ENCODE assay signal across 9 cellular contexts in the genomic region with DNA sequence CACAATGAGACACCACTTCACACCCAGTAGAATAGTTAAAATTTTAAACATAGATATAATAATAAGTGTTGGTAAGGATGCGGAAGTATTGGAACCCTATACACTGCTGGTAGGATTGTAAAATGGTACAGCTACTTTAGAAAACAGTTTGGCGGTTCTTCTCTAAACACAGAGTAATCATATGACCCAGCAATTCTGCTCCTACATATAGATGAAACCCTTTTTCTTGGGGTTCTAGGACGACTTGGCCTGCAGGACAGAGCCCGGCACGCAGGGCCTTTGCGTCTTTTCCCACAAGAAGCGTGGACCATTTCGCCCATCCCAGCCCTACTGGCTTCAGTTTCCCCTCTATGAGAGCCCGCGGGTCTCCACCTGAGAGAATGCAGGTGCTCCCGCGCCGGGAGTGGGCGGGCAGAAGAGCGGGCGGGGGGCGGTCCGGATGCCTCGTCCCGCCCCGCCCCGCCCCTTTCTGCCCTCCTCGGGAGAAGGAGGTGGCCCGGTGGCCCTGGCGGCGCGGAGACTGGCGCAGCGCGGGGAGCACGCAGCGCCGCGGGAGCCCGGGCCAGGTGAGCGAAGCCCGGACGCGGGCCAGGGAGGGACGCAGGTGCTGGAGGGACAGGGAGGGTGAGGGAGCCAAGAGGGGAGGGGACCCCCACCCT. TPM values are rescaled to one million over a fixed set of nuclear protein-coding genes. Genes with fewer than 3 reads are reported as not detected.
DNase-seq lines count a peak whose midpoint lies in the region; ATAC-seq and TF ChIP-seq lines count a peak whose summit lies in the region.
"Had no signal": no experiment of that assay in that cellular context is flagged by ENCODE, and none has a peak within 500 bp of the region (broad histone marks: within the 10 kb centered on the region; RNA-seq: fewer than 3 reads in every experiment).

A gene (plus strand): TSS at position 508 of the 659 bp plus-strand sequence. CDS start 3,077 bp downstream, outside the sequence.

- in situ Hi-C loops in IMR-90 (cut with MboI; ENCODE audit: low sequenced_read_pairs): no loop called here

- no peak for TF ChIP-seq POLR2A in IMR-90 (IDR thresholded peaks at IDR 0.05; ENCODE audit: low read depth, low read length)

- H3K9me1 ChIP-seq in IMR-90 (ENCODE audit: insufficient read depth, low read length): no peaks in the 10 kb centered on the region

- H2AK9ac ChIP-seq in IMR-90 (replicated peaks; ENCODE audit: low read depth, low read length, poor library complexity): peak within 1 kb of the TSS; percentile 42

- H3K18ac ChIP-seq in IMR-90 (ENCODE audit: low read depth, low read length): no peak within 1 kb of the TSS

- intact Hi-C loops in IMR-90 (cut with micrococcal nuclease): no loop called here

- no peaks in the 10 kb centered on the region for H3K36me3 Mint-ChIP-seq in activated CD4-positive, alpha-beta T cell treated with anti-CD3 and anti-CD28 coated beads, Interleukin-2, amount 10 ng/mL, durations not matched to agents 7 days and 5 days (ENCODE audit: low read depth)

- BruUV-seq in IMR-90 (replicated peaks; lab: Mats Ljungman, UMichigan): no TSS peak

- H3K56ac ChIP-seq in IMR-90 (ENCODE audit: extremely low read depth, insufficient read depth, low read length): no peak within 1 kb of the TSS

- H3K4me3 Mint-ChIP-seq in activated CD4-positive, alpha-beta T cell treated with anti-CD3 and anti-CD28 coated beads, Interleukin-2, amount 10 ng/mL, durations not matched to agents 7 days and 5 days: no peak within 1 kb of the TSS

- ATAC-seq in IMR-90 (ENCODE audit: low read depth) (no peak), GM19035 (IDR thresholded peaks at IDR 0.05; ENCODE audit: unreplicated experiment) (no peak)

- WGBS in IMR-90 (ENCODE audit: extremely low coverage in 2 of 2, insufficient read length in 1 of 2), 2 experiments: 4% methylated on average over 5 of the region's 40 CpGs; no CpG with 5 or more reads in 1 of the 2 experiments

- no peaks in the 10 kb centered on the region for H3K4me1 ChIP-seq in IMR-90 (ENCODE audit: control insufficient read depth, insufficient read depth, low read length)
- H3K4me1 ChIP-seq: HAP-1 had no signal

- H4K20me1 ChIP-seq in IMR-90 (ENCODE audit: insufficient read depth, low read length): no peaks in the 10 kb centered on the region

- no peak within 1 kb of the TSS for H2BK120ac ChIP-seq in IMR-90 (ENCODE audit: low read depth, low read length)

- no peaks in the 10 kb centered on the region for H3K36me3 ChIP-seq in IMR-90 (ENCODE audit: control insufficient read depth, insufficient read depth, low read length)
- H3K36me3 ChIP-seq: HAP-1 had no signal

- no peaks in the 10 kb centered on the region for H3K9me3 ChIP-seq in IMR-90 (ENCODE audit: control insufficient read depth, insufficient read depth, low read length)
- H3K9me3 ChIP-seq: HAP-1 had no signal

- H3K14ac ChIP-seq in IMR-90 (replicated peaks; ENCODE audit: low read depth, low read length): no peak within 1 kb of the TSS

- DNase-seq in IMR-90 (no peak), germinal center (ENCODE audit: low spot score) (peak; percentile 83), SKM-1 (lab: John Stamatoyannopoulos, UW; ENCODE audit: unreplicated experiment) (no peak), GDM1 (lab: John Stamatoyannopoulos, UW) (no peak), H4 (ENCODE audit: low spot score) (no peak)
- peak; percentile 29 for DNase-seq in activated CD4-positive, alpha-beta T cell treated with anti-CD3 and anti-CD28 coated beads, Interleukin-2, amount 10 ng/mL, durations not matched to agents 7 days and 5 days
- DNase-seq in stimulated activated CD8-positive, alpha-beta memory T cell treated with anti-CD3 and anti-CD28 coated beads, Interleukin-15, amount 100 ng/mL, for 1 hour (ENCODE audit: low read depth): peak; percentile 6

- peaks cover 29% of the 10 kb centered on the region for H3K27me3 ChIP-seq in IMR-90 (ENCODE audit: control insufficient read depth, insufficient read depth, low read length)

- no peak within 1 kb of the TSS for H4K5ac ChIP-seq in IMR-90 (ENCODE audit: low read depth, low read length)

- POLR2A ChIA-PET in IMR-90 (lab: Charles Lee; ENCODE audit: unreplicated experiment): no interaction called here
- POLR2A ChIA-PET in activated CD4-positive, alpha-beta T cell treated with anti-CD3 and anti-CD28 coated beads, Interleukin-2, amount 10 ng/mL, durations not matched to agents 7 days and 5 days (lab: Charles Lee): no interaction called here

- H4K8ac ChIP-seq in IMR-90 (ENCODE audit: low read depth in 2 of 2, low read length in 2 of 2): no peak within 1 kb of the TSS

- H3K4me2 ChIP-seq in IMR-90 (ENCODE audit: low read depth, low read length): no peak within 1 kb of the TSS

- H3K9ac ChIP-seq in IMR-90 (ENCODE audit: low read depth, low read length): no peak within 1 kb of the TSS

- H3K79me1 ChIP-seq in IMR-90 (ENCODE audit: low read depth in 1 of 2, low read length in 2 of 2): no peaks in the 10 kb centered on the region

- no peak within 1 kb of the TSS for H3K27ac ChIP-seq in IMR-90 (ENCODE audit: insufficient read depth, low read length)

- TF ChIP-seq CTCF in IMR-90 (conservative IDR thresholded peaks at IDR 0.05; ENCODE audit: low read depth, low read length): no peak

- H2BK20ac ChIP-seq in IMR-90 (ENCODE audit: low read depth, low read length): no peak within 1 kb of the TSS

- no peak within 1 kb of the TSS for H3K4ac ChIP-seq in IMR-90 (ENCODE audit: low read depth, low read length)

- peak within 1 kb of the TSS; percentile 48 for H2AFZ ChIP-seq in IMR-90 (replicated peaks; ENCODE audit: low read length, poor library complexity)

- no peak within 1 kb of the TSS for H4K91ac ChIP-seq in IMR-90 (ENCODE audit: insufficient read depth, low read depth, low read length)

- peaks cover 5% of the 10 kb centered on the region for H3K9me3 Mint-ChIP-seq in activated CD4-positive, alpha-beta T cell treated with anti-CD3 and anti-CD28 coated beads, Interleukin-2, amount 10 ng/mL, durations not matched to agents 7 days and 5 days

- peaks cover 19% of the 10 kb centered on the region for H3K27me3 Mint-ChIP-seq in activated CD4-positive, alpha-beta T cell treated with anti-CD3 and anti-CD28 coated beads, Interleukin-2, amount 10 ng/mL, durations not matched to agents 7 days and 5 days

- TF ChIP-seq RAD21 in IMR-90 (IDR thresholded peaks at IDR 0.05; ENCODE audit: low read length): no peak

- CTCF ChIA-PET in IMR-90 (lab: Yijun Ruan, JAX): interaction anchor here (0.6 kb wide), 1 partner anchor 213 kb away, joined by 4 read pairs; no protein-coding TSS in a partner anchor
- CTCF ChIA-PET in activated CD4-positive, alpha-beta T cell treated with anti-CD3 and anti-CD28 coated beads, Interleukin-2, amount 10 ng/mL, durations not matched to agents 7 days and 5 days (lab: Charles Lee): no interaction called here

- dilution Hi-C loops in IMR-90 (cut with HindIII; ENCODE audit: low sequenced_read_pairs, unreplicated experiment): no loop called here

- H3K27ac Mint-ChIP-seq in activated CD4-positive, alpha-beta T cell treated with anti-CD3 and anti-CD28 coated beads, Interleukin-2, amount 10 ng/mL, durations not matched to agents 7 days and 5 days: peak within 1 kb of the TSS; percentile 60

- H3K4me1 Mint-ChIP-seq in activated CD4-positive, alpha-beta T cell treated with anti-CD3 and anti-CD28 coated beads, Interleukin-2, amount 10 ng/mL, durations not matched to agents 7 days and 5 days: peaks cover 5% of the 10 kb centered on the region

- H2BK15ac ChIP-seq in IMR-90 (ENCODE audit: low read depth, low read length): no peak within 1 kb of the TSS

- no peak within 1 kb of the TSS for H3K23ac ChIP-seq in IMR-90 (ENCODE audit: low read depth, low read length)

- H2BK5ac ChIP-seq in IMR-90 (ENCODE audit: low read depth, low read length, poor library complexity, severe bottlenecking): no peak within 1 kb of the TSS

- H3K4me3 ChIP-seq in IMR-90 (ENCODE audit: insufficient read depth, low read depth, low read length): no peak within 1 kb of the TSS
- H3K4me3 ChIP-seq: HAP-1 had no signal

- no peak within 1 kb of the TSS for H2AK5ac ChIP-seq in IMR-90 (ENCODE audit: low read depth, low read length)

TF ChIP-seq in IMR-90, 13 proteins besides CTCF, POLR2A, EP300 and RAD21:
- TF ChIP-seq RFX5 (IDR thresholded peaks at IDR 0.05; ENCODE audit: low read depth, low read length) (no peak), CHD1 (IDR thresholded peaks at IDR 0.05; ENCODE audit: low read depth, low read length) (no peak), RCOR1 (IDR thresholded peaks at IDR 0.05; ENCODE audit: insufficient replicate concordance, low read length) (no peak), SMC3 (IDR thresholded peaks at IDR 0.05; ENCODE audit: low read depth, low read length) (no peak), MAZ (IDR thresholded peaks at IDR 0.05; ENCODE audit: borderline replicate concordance, low read depth, low read length) (no peak)

RNA-seq across cellular contexts. Expression of the gene that starts here (rescaled TPM):
- total RNA-seq in IMR-90 (2012; rRNA removed): not detected in 2 replicates
- not detected in 2 replicates for polyA plus RNA-seq in IMR-90 (2012; rRNA removed)
- polyA plus RNA-seq in IMR-90 (2012; cell fraction: cytosol; rRNA removed): not detected in 2 replicates
- polyA plus RNA-seq in IMR-90 (2012; cell fraction: nucleus; rRNA removed; ENCODE audit: low replicate concordance): not detected in 2 replicates
- under 1 TPM in 1 of 2 experiments, not detected in 1; 0.22 TPM for total RNA-seq in activated CD4-positive, alpha-beta T cell treated with anti-CD3 and anti-CD28 coated beads, Interleukin-2, amount 10 ng/mL, durations not matched to agents 7 days and 5 days
- not detected in 2 replicates for total RNA-seq in H4 (2014; rRNA removed; shearing (Covaris generic))

Comparison
In these comparisons a context has a peak if more than half of its experiments do, and no peak if none do; other contexts are left out.
1. Peak in DNase-seq in activated CD4-positive, alpha-beta T cell treated with anti-CD3 and anti-CD28 coated beads, Interleukin-2, amount 10 ng/mL, durations not matched to agents 7 days and 5 days; RNA of the gene not detected or under 1 TPM.
2. DNase-seq: peak in germinal center (single experiment) and stimulated activated CD8-positive, alpha-beta memory T cell treated with anti-CD3 and anti-CD28 coated beads, Interleukin-15, amount 100 ng/mL, for 1 hour (single experiment); none in IMR-90 (single experiment), SKM-1 (single experiment), GDM1 (single experiment) and H4 (single experiment).